ENCODE assay signal across 2 cellular contexts in the genomic region with DNA sequence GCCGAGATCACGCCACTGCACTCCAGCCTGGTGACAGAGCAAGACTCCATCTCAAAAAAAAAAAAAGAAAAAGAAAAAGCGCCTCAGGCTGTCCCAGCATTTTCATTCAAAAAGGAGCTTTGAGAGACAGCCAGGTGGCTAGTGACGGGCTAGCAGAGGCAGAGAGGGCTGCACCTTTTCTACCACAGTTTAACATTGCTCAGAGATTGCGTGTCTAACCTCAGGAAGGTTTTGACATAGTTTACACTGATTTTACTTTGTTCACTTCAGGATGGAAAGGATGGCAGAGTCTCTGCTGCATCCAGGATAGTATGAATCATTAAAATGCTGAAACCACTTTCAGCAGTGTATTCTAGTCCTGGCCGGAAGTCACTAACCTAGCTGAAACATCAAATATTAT.
TF ChIP-seq lines count a peak whose summit lies in the region.

No MANE protein-coding gene starts in this region.

TF ChIP-seq in IMR-90, 13 proteins besides CTCF, POLR2A, EP300 and RAD21:
- TF ChIP-seq, protein P1, sequence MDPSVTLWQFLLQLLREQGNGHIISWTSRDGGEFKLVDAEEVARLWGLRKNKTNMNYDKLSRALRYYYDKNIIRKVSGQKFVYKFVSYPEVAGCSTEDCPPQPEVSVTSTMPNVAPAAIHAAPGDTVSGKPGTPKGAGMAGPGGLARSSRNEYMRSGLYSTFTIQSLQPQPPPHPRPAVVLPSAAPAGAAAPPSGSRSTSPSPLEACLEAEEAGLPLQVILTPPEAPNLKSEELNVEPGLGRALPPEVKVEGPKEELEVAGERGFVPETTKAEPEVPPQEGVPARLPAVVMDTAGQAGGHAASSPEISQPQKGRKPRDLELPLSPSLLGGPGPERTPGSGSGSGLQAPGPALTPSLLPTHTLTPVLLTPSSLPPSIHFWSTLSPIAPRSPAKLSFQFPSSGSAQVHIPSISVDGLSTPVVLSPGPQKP (IDR thresholded peaks at IDR 0.05; ENCODE audit: borderline replicate concordance, low read depth, low read length): no peak
- TF ChIP-seq, protein P2, sequence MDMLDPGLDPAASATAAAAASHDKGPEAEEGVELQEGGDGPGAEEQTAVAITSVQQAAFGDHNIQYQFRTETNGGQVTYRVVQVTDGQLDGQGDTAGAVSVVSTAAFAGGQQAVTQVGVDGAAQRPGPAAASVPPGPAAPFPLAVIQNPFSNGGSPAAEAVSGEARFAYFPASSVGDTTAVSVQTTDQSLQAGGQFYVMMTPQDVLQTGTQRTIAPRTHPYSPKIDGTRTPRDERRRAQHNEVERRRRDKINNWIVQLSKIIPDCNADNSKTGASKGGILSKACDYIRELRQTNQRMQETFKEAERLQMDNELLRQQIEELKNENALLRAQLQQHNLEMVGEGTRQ (IDR thresholded peaks at IDR 0.05; ENCODE audit: low read depth, low read length): no peak
- TF ChIP-seq MAFK (IDR thresholded peaks at IDR 0.05; ENCODE audit: low read depth, low read length) (no peak), BHLHE40 (IDR thresholded peaks at IDR 0.05; ENCODE audit: low read depth, low read length) (no peak), NFE2L2 (IDR thresholded peaks at IDR 0.05; ENCODE audit: low read depth, low read length) (no peak), RCOR1 (IDR thresholded peaks at IDR 0.05; ENCODE audit: insufficient replicate concordance, low read length) (no peak), FOS (IDR thresholded peaks at IDR 0.05; ENCODE audit: low read depth, low read length) (no peak), MXI1 (IDR thresholded peaks at IDR 0.05; ENCODE audit: borderline replicate concordance, low read depth, low read length) (no peak), RFX5 (IDR thresholded peaks at IDR 0.05; ENCODE audit: low read depth, low read length) (no peak), SMC3 (IDR thresholded peaks at IDR 0.05; ENCODE audit: low read depth, low read length) (no peak), MAZ (IDR thresholded peaks at IDR 0.05; ENCODE audit: borderline replicate concordance, low read depth, low read length) (no peak), CEBPB (IDR thresholded peaks at IDR 0.05; ENCODE audit: low read depth, low read length) (no peak), CHD1 (IDR thresholded peaks at IDR 0.05; ENCODE audit: low read depth, low read length) (no peak)
TF ChIP-seq in IMR-90: peak in this region for 0.

TF ChIP-seq in WTC11, 78 proteins besides CTCF, POLR2A, EP300 and RAD21:
- no peak for TF ChIP-seq TP53 (CRISPR knock-in tag; IDR thresholded peaks at IDR 0.05)
- no peak for TF ChIP-seq GABPB1 (CRISPR knock-in tag; IDR thresholded peaks at IDR 0.05)
- TF ChIP-seq PRRX2 (CRISPR knock-in tag; IDR thresholded peaks at IDR 0.05): no peak
- TF ChIP-seq, protein P2 (CRISPR knock-in tag; IDR thresholded peaks at IDR 0.05): no peak
- TF ChIP-seq, protein P3, sequence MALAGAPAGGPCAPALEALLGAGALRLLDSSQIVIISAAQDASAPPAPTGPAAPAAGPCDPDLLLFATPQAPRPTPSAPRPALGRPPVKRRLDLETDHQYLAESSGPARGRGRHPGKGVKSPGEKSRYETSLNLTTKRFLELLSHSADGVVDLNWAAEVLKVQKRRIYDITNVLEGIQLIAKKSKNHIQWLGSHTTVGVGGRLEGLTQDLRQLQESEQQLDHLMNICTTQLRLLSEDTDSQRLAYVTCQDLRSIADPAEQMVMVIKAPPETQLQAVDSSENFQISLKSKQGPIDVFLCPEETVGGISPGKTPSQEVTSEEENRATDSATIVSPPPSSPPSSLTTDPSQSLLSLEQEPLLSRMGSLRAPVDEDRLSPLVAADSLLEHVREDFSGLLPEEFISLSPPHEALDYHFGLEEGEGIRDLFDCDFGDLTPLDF (CRISPR knock-in tag; IDR thresholded peaks at IDR 0.05): no peak
- TF ChIP-seq MXD4 (CRISPR knock-in tag; IDR thresholded peaks at IDR 0.05; ENCODE audit: borderline replicate concordance): no peak
- TF ChIP-seq GRHL2 (CRISPR knock-in tag; IDR thresholded peaks at IDR 0.05; ENCODE audit: insufficient replicate concordance, severe bottlenecking): no peak
- TF ChIP-seq, protein P4, sequence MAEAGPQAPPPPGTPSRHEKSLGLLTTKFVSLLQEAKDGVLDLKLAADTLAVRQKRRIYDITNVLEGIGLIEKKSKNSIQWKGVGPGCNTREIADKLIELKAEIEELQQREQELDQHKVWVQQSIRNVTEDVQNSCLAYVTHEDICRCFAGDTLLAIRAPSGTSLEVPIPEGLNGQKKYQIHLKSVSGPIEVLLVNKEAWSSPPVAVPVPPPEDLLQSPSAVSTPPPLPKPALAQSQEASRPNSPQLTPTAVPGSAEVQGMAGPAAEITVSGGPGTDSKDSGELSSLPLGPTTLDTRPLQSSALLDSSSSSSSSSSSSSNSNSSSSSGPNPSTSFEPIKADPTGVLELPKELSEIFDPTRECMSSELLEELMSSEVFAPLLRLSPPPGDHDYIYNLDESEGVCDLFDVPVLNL (CRISPR knock-in tag; IDR thresholded peaks at IDR 0.05; ENCODE audit: borderline replicate concordance, low read depth): no peak
- TF ChIP-seq TEAD4 (CRISPR knock-in tag; IDR thresholded peaks at IDR 0.05): no peak
- no peak for TF ChIP-seq CREM (CRISPR knock-in tag; IDR thresholded peaks at IDR 0.05)
- no peak for TF ChIP-seq FOXP1 (CRISPR knock-in tag; IDR thresholded peaks at IDR 0.05; ENCODE audit: borderline replicate concordance)
- TF ChIP-seq, protein P5, sequence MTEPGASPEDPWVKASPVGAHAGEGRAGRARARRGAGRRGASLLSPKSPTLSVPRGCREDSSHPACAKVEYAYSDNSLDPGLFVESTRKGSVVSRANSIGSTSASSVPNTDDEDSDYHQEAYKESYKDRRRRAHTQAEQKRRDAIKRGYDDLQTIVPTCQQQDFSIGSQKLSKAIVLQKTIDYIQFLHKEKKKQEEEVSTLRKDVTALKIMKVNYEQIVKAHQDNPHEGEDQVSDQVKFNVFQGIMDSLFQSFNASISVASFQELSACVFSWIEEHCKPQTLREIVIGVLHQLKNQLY (CRISPR knock-in tag; IDR thresholded peaks at IDR 0.05): no peak
- TF ChIP-seq NFE2L1 (CRISPR knock-in tag; IDR thresholded peaks at IDR 0.05): no peak
